21 cellular contexts compared by ENCODE assay signal in genomic region chr11:79108851-79109250, GRCh38.
DNase-seq lines count a peak whose midpoint lies in the region; TF ChIP-seq lines count a peak whose summit lies in the region.
"Had no signal": no experiment of that assay in that cellular context is flagged by ENCODE, and none has a peak within 500 bp of the region (broad histone marks: within the 10 kb centered on the region; RNA-seq: fewer than 3 reads in every experiment).

No MANE protein-coding gene starts in this region.

- H3K9me3 ChIP-seq in GM23248 (ENCODE audit: low read depth) (no peaks in the 10 kb centered on the region), esophagus muscularis mucosa (no peaks in the 10 kb centered on the region), smooth muscle cell (replicated peaks; ENCODE audit: low read depth) (no peaks in the 10 kb centered on the region)

- no peak overlapping the region for H3K9ac ChIP-seq in GM23248
- no peak overlapping the region for H3K9ac ChIP-seq in smooth muscle cell (ENCODE audit: low read depth)

- no peaks in the 10 kb centered on the region for H3F3A ChIP-seq in GM23248 (ENCODE audit: insufficient read depth)
- H3F3A ChIP-seq in smooth muscle cell (ENCODE audit: low read depth): no peaks in the 10 kb centered on the region

- H3K4me2 ChIP-seq in GM23248 (ENCODE audit: unreplicated experiment): no peak overlapping the region
- peak overlapping the region; percentile 44 for H3K4me2 ChIP-seq in smooth muscle cell

- H3K27me3 Mint-ChIP-seq in mesothelial cell of epicardium (ENCODE audit: low read depth): no peaks in the 10 kb centered on the region
- H3K27me3 Mint-ChIP-seq: B cell had no signal

- DNase-seq in GM23248 (peak; percentile 9), esophagus muscularis mucosa (ENCODE audit: extremely low spot score) (no peak), mesothelial cell of epicardium (ENCODE audit: low spot score in 2 of 2, unreplicated experiment in 2 of 2) (no peak), smooth muscle cell (lab: John Stamatoyannopoulos, UW; ENCODE audit: unreplicated experiment) (no peak), NCI-H2196 (lab: John Stamatoyannopoulos, UW; ENCODE audit: unreplicated experiment) (no peak), coronary artery (ENCODE audit: low spot score) (no peak), HUDEP-2 (lab: John Stamatoyannopoulos, UW; ENCODE audit: unreplicated experiment in 76 of 76) (no peak), NCI-H2171 treated with DMSO at 0.1 percent for 48 hours (lab: John Stamatoyannopoulos, UW) (no peak)
- DNase-seq: GDM1, KBM-7, MM.1S, NCI-H1092, NCI-H1436, NCI-H1930, NCI-H226, NCI-H510A treated with DMSO at 0.1 percent for 48 hours, NCI-H82, OCI-M1, Right ventricle myocardium superior had no signal

- H3K27ac ChIP-seq in GM23248 (no peak overlapping the region), esophagus muscularis mucosa (replicated peaks in 1 of 4) (peak overlapping the region; percentile 52 to 77 (median 68)), smooth muscle cell (ENCODE audit: low read depth) (peak overlapping the region; percentile 69), coronary artery (no peak overlapping the region)

- H3K27ac Mint-ChIP-seq in mesothelial cell of epicardium: peak overlapping the region; percentile 35
- H3K27ac Mint-ChIP-seq: B cell, CD14-positive monocyte had no signal

- H3K9me2 ChIP-seq in GM23248 (ENCODE audit: insufficient read depth): no peaks in the 10 kb centered on the region

- no peaks in the 10 kb centered on the region for H3K36me3 Mint-ChIP-seq in mesothelial cell of epicardium
- H3K36me3 Mint-ChIP-seq: CD14-positive monocyte had no signal

- H3K27me3 ChIP-seq in GM23248 (replicated peaks; ENCODE audit: insufficient read depth) (no peaks in the 10 kb centered on the region; the same call in none of the 2 replicates), esophagus muscularis mucosa (no peaks in the 10 kb centered on the region), smooth muscle cell (ENCODE audit: low read depth) (no peaks in the 10 kb centered on the region)

- no peaks in the 10 kb centered on the region for H3K79me2 ChIP-seq in GM23248 (ENCODE audit: insufficient read depth)
- no peaks in the 10 kb centered on the region for H3K79me2 ChIP-seq in smooth muscle cell (ENCODE audit: low read depth)

- in situ Hi-C loops in GM23248 (cut with MboI): no loop called here

- no peaks in the 10 kb centered on the region for H4K20me1 ChIP-seq in GM23248 (ENCODE audit: insufficient read depth)
- no peaks in the 10 kb centered on the region for H4K20me1 ChIP-seq in smooth muscle cell (ENCODE audit: low read depth)

- WGBS in GM23248 (ENCODE audit: low coverage in 1 of 2, low lambda C conversion rate in 2 of 2, missing lambda C conversion rate in 2 of 2), 2 experiments: 51 to 54% methylated on average over 7 of the region's 7 CpGs
- WGBS in esophagus muscularis mucosa: 72% methylated on average over 7 of the region's 7 CpGs
- WGBS in smooth muscle cell (ENCODE audit: low lambda C conversion rate): 6% methylated on average over 7 of the region's 7 CpGs

- intact Hi-C loops in esophagus muscularis mucosa (cut with DNase I): loop anchor here (10.0 kb wide), 1 partner anchor 464 kb away; no protein-coding TSS in a partner anchor

- no peak for TF ChIP-seq EP300 in esophagus muscularis mucosa (IDR thresholded peaks at IDR 0.05)

- no peak overlapping the region for H2AFZ ChIP-seq in GM23248
- no peak overlapping the region for H2AFZ ChIP-seq in smooth muscle cell (ENCODE audit: low read depth)

- H3K4me3 Mint-ChIP-seq in mesothelial cell of epicardium: no peak overlapping the region
- H3K4me3 Mint-ChIP-seq: B cell, CD14-positive monocyte had no signal

- TF ChIP-seq POLR2A in esophagus muscularis mucosa (IDR thresholded peaks at IDR 0.05; ENCODE audit: low read depth): no peak

- TF ChIP-seq CTCF in esophagus muscularis mucosa (IDR thresholded peaks at IDR 0.05) (no peak), mesothelial cell of epicardium (IDR thresholded peaks at IDR 0.05; ENCODE audit: unreplicated experiment) (no peak), smooth muscle cell (IDR thresholded peaks at IDR 0.05; ENCODE audit: borderline replicate concordance, insufficient read depth, poor library complexity, severe bottlenecking) (no peak), coronary artery (IDR thresholded peaks at IDR 0.05) (no peak)

- H3K4me3 ChIP-seq in GM23248: no peak overlapping the region
- no peak overlapping the region for H3K4me3 ChIP-seq in esophagus muscularis mucosa
- no peak overlapping the region for H3K4me3 ChIP-seq in smooth muscle cell
- no peak overlapping the region for H3K4me3 ChIP-seq in coronary artery

- H3K9me3 Mint-ChIP-seq in mesothelial cell of epicardium: no peaks in the 10 kb centered on the region

- peaks cover 24% of the 10 kb centered on the region for H3K4me1 Mint-ChIP-seq in mesothelial cell of epicardium
- H3K4me1 Mint-ChIP-seq: B cell, CD14-positive monocyte had no signal

- H3K4me1 ChIP-seq in GM23248 (ENCODE audit: insufficient read depth): no peaks in the 10 kb centered on the region
- peaks cover 0 to 34% (median 25%) of the 10 kb centered on the region in 4 donors for H3K4me1 ChIP-seq in esophagus muscularis mucosa
- no peaks in the 10 kb centered on the region for H3K4me1 ChIP-seq in smooth muscle cell (ENCODE audit: low read depth)

- no peaks in the 10 kb centered on the region for H3K36me3 ChIP-seq in GM23248 (ENCODE audit: low read depth)
- H3K36me3 ChIP-seq in esophagus muscularis mucosa: no peaks in the 10 kb centered on the region
- H3K36me3 ChIP-seq in smooth muscle cell (ENCODE audit: low read depth): no peaks in the 10 kb centered on the region

Comparison
In these comparisons a context has a peak if more than half of its experiments do, and no peak if none do; other contexts are left out.
1. H3K27ac ChIP-seq: peak in esophagus muscularis mucosa (4 of 4) and smooth muscle cell (single experiment); none in GM23248 (single experiment) and coronary artery (0 of 2).